15 cellular contexts compared by ENCODE assay signal in genomic region chr5:161305601-161306000, GRCh38.
A peak's percentile ranks its signal among the peaks of the same experiment; 100 is the strongest.
DNase-seq lines count a peak whose midpoint lies in the region; TF ChIP-seq lines count a peak whose summit lies in the region.
"Had no signal": no experiment of that assay in that cellular context is flagged by ENCODE, and none has a peak within 500 bp of the region (broad histone marks: within the 10 kb centered on the region; RNA-seq: fewer than 3 reads in every experiment).

No MANE protein-coding gene starts in this region.

- H3K27me3 ChIP-seq in Peyer's patch (no peaks in the 10 kb centered on the region), neural progenitor cell (no peaks in the 10 kb centered on the region)
- H3K27me3 ChIP-seq: BLaER1 treated with 17β-estradiol and CSF1 and Interleukin-3, amounts not matched to agents 10 nM and 100 nM had no signal

- H3K36me3 Mint-ChIP-seq in nephron (ENCODE audit: low read depth): no peaks in the 10 kb centered on the region
- H3K36me3 Mint-ChIP-seq in neural progenitor cell: no peaks in the 10 kb centered on the region
- H3K36me3 Mint-ChIP-seq in CD14-positive monocyte: no peaks in the 10 kb centered on the region

- H3K27me3 Mint-ChIP-seq in nephron (ENCODE audit: low read depth) (peaks cover 5% of the 10 kb centered on the region), neural progenitor cell (ENCODE audit: insufficient read depth, low read depth) (peaks cover 3% of the 10 kb centered on the region), CD14-positive monocyte (ENCODE audit: low read depth in 3 of 3) (peaks cover 0 to 1% (median 0%) of the 10 kb centered on the region in 3 donors)
- H3K27me3 Mint-ChIP-seq: B cell; CD4-positive, alpha-beta T cell had no signal

- H3K4me1 ChIP-seq in Peyer's patch (no peaks in the 10 kb centered on the region), neural progenitor cell (no peaks in the 10 kb centered on the region)
- H3K4me1 ChIP-seq: Caco-2, HAP-1 had no signal

- no peaks in the 10 kb centered on the region for H3K9me3 ChIP-seq in Peyer's patch
- no peaks in the 10 kb centered on the region for H3K9me3 ChIP-seq in neural progenitor cell (ENCODE audit: low read depth)
- H3K9me3 ChIP-seq: Caco-2, HAP-1 had no signal

- H3K36me3 ChIP-seq in Peyer's patch: no peaks in the 10 kb centered on the region
- H3K36me3 ChIP-seq in neural progenitor cell: no peaks in the 10 kb centered on the region
- H3K36me3 ChIP-seq: BLaER1 treated with 17β-estradiol and CSF1 and Interleukin-3, amounts not matched to agents 10 nM and 100 nM; HAP-1 had no signal

- H3K27ac Mint-ChIP-seq in nephron (peak overlapping the region; percentile 34 to 87 (median 39)), neural progenitor cell (no peak overlapping the region), CD14-positive monocyte (no peak overlapping the region)
- H3K27ac Mint-ChIP-seq: B cell; CD4-positive, alpha-beta T cell had no signal

- in situ Hi-C loops in G401 (cut with HindIII; ENCODE audit: low sequenced_read_pairs): no loop called here

- H3K27ac ChIP-seq in Peyer's patch (no peak overlapping the region), neural progenitor cell (no peak overlapping the region)
- H3K27ac ChIP-seq: BLaER1 treated with 17β-estradiol and CSF1 and Interleukin-3, amounts not matched to agents 10 nM and 100 nM; GM23248 had no signal

- H4K20me1 ChIP-seq in neural progenitor cell (ENCODE audit: low read depth): no peaks in the 10 kb centered on the region
- H4K20me1 ChIP-seq: BLaER1 treated with 17β-estradiol and CSF1 and Interleukin-3, amounts not matched to agents 10 nM and 100 nM had no signal

- no peak overlapping the region for H3K9ac ChIP-seq in neural progenitor cell
- H3K9ac ChIP-seq: BLaER1 treated with 17β-estradiol and CSF1 and Interleukin-3, amounts not matched to agents 10 nM and 100 nM; GM23248 had no signal

- H3K9me3 Mint-ChIP-seq in nephron (no peaks in the 10 kb centered on the region), neural progenitor cell (peaks cover 2% of the 10 kb centered on the region), CD14-positive monocyte (peaks cover 0 to 9% (median 3%) of the 10 kb centered on the region in 7 donors)

- H3K4me1 Mint-ChIP-seq in nephron (peaks cover 28% of the 10 kb centered on the region), neural progenitor cell (peaks cover 5% of the 10 kb centered on the region), CD14-positive monocyte (no peaks in the 10 kb centered on the region)
- H3K4me1 Mint-ChIP-seq: B cell had no signal

- no peak overlapping the region for H3K4me3 ChIP-seq in Peyer's patch
- H3K4me3 ChIP-seq in neural progenitor cell: no peak overlapping the region
- H3K4me3 ChIP-seq: BLaER1 treated with 17β-estradiol and CSF1 and Interleukin-3, amounts not matched to agents 10 nM and 100 nM; GM23248; HAP-1 had no signal

- no peaks in the 10 kb centered on the region for H3K79me2 ChIP-seq in neural progenitor cell (ENCODE audit: low read depth)

- no peak for TF ChIP-seq POLR2A in Peyer's patch (IDR thresholded peaks at IDR 0.05)

- H3K4me3 Mint-ChIP-seq in nephron (no peak overlapping the region), neural progenitor cell (no peak overlapping the region), CD14-positive monocyte (no peak overlapping the region)
- H3K4me3 Mint-ChIP-seq: B cell; CD4-positive, alpha-beta T cell had no signal

- H2AFZ ChIP-seq in neural progenitor cell (replicated peaks): no peak overlapping the region
- H2AFZ ChIP-seq: GM23248 had no signal

- H3K4me2 ChIP-seq in neural progenitor cell: no peak overlapping the region
- H3K4me2 ChIP-seq: BLaER1 treated with 17β-estradiol and CSF1 and Interleukin-3, amounts not matched to agents 10 nM and 100 nM had no signal

- TF ChIP-seq CTCF in nephron (IDR thresholded peaks at IDR 0.05; ENCODE audit: unreplicated experiment in 3 of 3) (no peak), Peyer's patch (IDR thresholded peaks at IDR 0.05) (no peak), neural progenitor cell (IDR thresholded peaks at IDR 0.05) (no peak), CD14-positive monocyte (IDR thresholded peaks at IDR 0.05) (no peak)

- no peaks in the 10 kb centered on the region for H3F3A ChIP-seq in neural progenitor cell (ENCODE audit: low read depth)

- intact Hi-C loops in CD14-positive monocyte (cut with micrococcal nuclease): no loop called here

- DNase-seq in G401 (ENCODE audit: low spot score) (peak; percentile 90), cerebellar nuclear complex (lab: John Stamatoyannopoulos, UW) (peak; percentile 51 to 57), Peyer's patch (no peak), neural progenitor cell (ENCODE audit: low spot score) (no peak), CD14-positive monocyte (ENCODE audit: low spot score) (no peak)
- DNase-seq: Caco-2; CD4-positive, alpha-beta T cell; DMS153; DMS79; GF-D8; GM23248 had no signal

Comparison
In these comparisons a context has a peak if more than half of its experiments do, and no peak if none do; other contexts are left out.
1. DNase-seq: peak in G401 (single experiment) and cerebellar nuclear complex (2 of 2); none in Peyer's patch (0 of 3), neural progenitor cell (single experiment) and CD14-positive monocyte (single experiment).
2. H3K27ac Mint-ChIP-seq: peak in nephron (3 of 3); none in neural progenitor cell (single experiment) and CD14-positive monocyte (0 of 7).